ENCODE assay signal across 12 cellular contexts in genomic region chr3:58084788-58085543, GRCh38.
DNase-seq lines count a peak whose midpoint lies in the region; ATAC-seq, FAIRE-seq and TF ChIP-seq lines count a peak whose summit lies in the region.
"Had no signal": no experiment of that assay in that cellular context is flagged by ENCODE, and none has a peak within 500 bp of the region (broad histone marks: within the 10 kb centered on the region; RNA-seq: fewer than 3 reads in every experiment).

No MANE protein-coding gene starts in this region.

- H3K27ac Mint-ChIP-seq in activated CD4-positive, alpha-beta memory T cell treated with anti-CD3 and anti-CD28 coated beads, Interleukin-2, amount 10 ng/mL, durations not matched to agents 7 days and 5 days: peak overlapping the region; percentile 36
- no peak overlapping the region for H3K27ac Mint-ChIP-seq in activated CD4-positive, alpha-beta memory T cell treated with anti-CD3 and anti-CD28 coated beads for 36 hours
- H3K27ac Mint-ChIP-seq in activated naive CD8-positive, alpha-beta T cell treated with anti-CD3 and anti-CD28 coated beads, Interleukin-2, amount 10 ng/mL, durations not matched to agents 7 days and 5 days: peak overlapping the region; percentile 14

- DNase-seq in activated CD4-positive, alpha-beta memory T cell treated with anti-CD3 and anti-CD28 coated beads, Interleukin-2, amount 10 ng/mL, durations not matched to agents 7 days and 5 days: no peak
- no peak for DNase-seq in activated CD4-positive, alpha-beta memory T cell treated with anti-CD3 and anti-CD28 coated beads for 36 hours
- no peak for DNase-seq in activated naive CD8-positive, alpha-beta T cell treated with anti-CD3 and anti-CD28 coated beads, Interleukin-2, amount 10 ng/mL, durations not matched to agents 7 days and 5 days
- no peak for DNase-seq in stomach
- no peak for DNase-seq in NCI-H1048 (lab: John Stamatoyannopoulos, UW)
- DNase-seq in amygdala (lab: John Stamatoyannopoulos, UW): no peak
- DNase-seq in HTR-8/SVneo (ENCODE audit: insufficient read length, low spot score): no peak
- DNase-seq: NCI-H1694 had no signal

- no peaks in the 10 kb centered on the region for H3K9me3 Mint-ChIP-seq in activated CD4-positive, alpha-beta memory T cell treated with anti-CD3 and anti-CD28 coated beads, Interleukin-2, amount 10 ng/mL, durations not matched to agents 7 days and 5 days
- no peaks in the 10 kb centered on the region for H3K9me3 Mint-ChIP-seq in activated CD4-positive, alpha-beta memory T cell treated with anti-CD3 and anti-CD28 coated beads for 36 hours
- no peaks in the 10 kb centered on the region for H3K9me3 Mint-ChIP-seq in activated naive CD8-positive, alpha-beta T cell treated with anti-CD3 and anti-CD28 coated beads, Interleukin-2, amount 10 ng/mL, durations not matched to agents 7 days and 5 days

- POLR2A ChIA-PET in activated CD4-positive, alpha-beta memory T cell treated with anti-CD3 and anti-CD28 coated beads, Interleukin-2, amount 10 ng/mL, durations not matched to agents 7 days and 5 days (lab: Charles Lee): interaction anchor here (0.9 kb wide), 1 partner anchor 21 kb away, joined by 3 read pairs; no protein-coding TSS in a partner anchor
- POLR2A ChIA-PET in activated CD4-positive, alpha-beta memory T cell treated with anti-CD3 and anti-CD28 coated beads for 36 hours (lab: Charles Lee): no interaction called here
- POLR2A ChIA-PET in activated naive CD8-positive, alpha-beta T cell treated with anti-CD3 and anti-CD28 coated beads, Interleukin-2, amount 10 ng/mL, durations not matched to agents 7 days and 5 days (lab: Charles Lee): interaction anchor here (0.7 kb wide), 1 partner anchor 17 kb away, joined by 3 read pairs; no protein-coding TSS in a partner anchor

- TF ChIP-seq EP300 in stomach (IDR thresholded peaks at IDR 0.05): no peak

- no peaks in the 10 kb centered on the region for H3K27me3 Mint-ChIP-seq in activated CD4-positive, alpha-beta memory T cell treated with anti-CD3 and anti-CD28 coated beads, Interleukin-2, amount 10 ng/mL, durations not matched to agents 7 days and 5 days
- no peaks in the 10 kb centered on the region for H3K27me3 Mint-ChIP-seq in activated CD4-positive, alpha-beta memory T cell treated with anti-CD3 and anti-CD28 coated beads for 36 hours
- no peaks in the 10 kb centered on the region for H3K27me3 Mint-ChIP-seq in activated naive CD8-positive, alpha-beta T cell treated with anti-CD3 and anti-CD28 coated beads, Interleukin-2, amount 10 ng/mL, durations not matched to agents 7 days and 5 days

- FAIRE-seq in HTR-8/SVneo (lab: Jason Lieb, UNC): no peak
- FAIRE-seq: urothelium cell line had no signal

- no peak overlapping the region for H3K4me3 ChIP-seq in stomach
- H3K4me3 ChIP-seq: cardiac muscle cell, skin epidermis had no signal

- ATAC-seq in HG02973 (IDR thresholded peaks at IDR 0.05; ENCODE audit: unreplicated experiment): peak; percentile 72
- no peak for ATAC-seq in activated naive CD8-positive, alpha-beta T cell treated with anti-CD3 and anti-CD28 coated beads, Interleukin-2, amount 10 ng/mL, durations not matched to agents 7 days and 5 days (ENCODE audit: low read depth)

- no peaks in the 10 kb centered on the region for H3K27me3 ChIP-seq in stomach
- H3K27me3 ChIP-seq: cardiac muscle cell had no signal

- peak overlapping the region in 4 of 5 donors; percentile 2 to 59 (median 44) for H3K27ac ChIP-seq in stomach
- H3K27ac ChIP-seq: cardiac muscle cell had no signal

- CTCF ChIA-PET in activated CD4-positive, alpha-beta memory T cell treated with anti-CD3 and anti-CD28 coated beads, Interleukin-2, amount 10 ng/mL, durations not matched to agents 7 days and 5 days (lab: Charles Lee): interaction anchor here (0.6 to 1.2 kb wide), 2 partner anchors 83 to 92 kb away, joined by 3 read pairs; no protein-coding TSS in a partner anchor
- CTCF ChIA-PET in activated CD4-positive, alpha-beta memory T cell treated with anti-CD3 and anti-CD28 coated beads for 36 hours (lab: Charles Lee): no interaction called here

- peaks cover 3 to 41% (median 27%) of the 10 kb centered on the region in 4 donors for H3K36me3 ChIP-seq in stomach
- H3K36me3 ChIP-seq: cardiac muscle cell had no signal

- H3K4me1 Mint-ChIP-seq in activated CD4-positive, alpha-beta memory T cell treated with anti-CD3 and anti-CD28 coated beads, Interleukin-2, amount 10 ng/mL, durations not matched to agents 7 days and 5 days: peaks cover 26% of the 10 kb centered on the region
- H3K4me1 Mint-ChIP-seq in activated CD4-positive, alpha-beta memory T cell treated with anti-CD3 and anti-CD28 coated beads for 36 hours (ENCODE audit: low read depth): peaks cover 16% of the 10 kb centered on the region
- peaks cover 33% of the 10 kb centered on the region for H3K4me1 Mint-ChIP-seq in activated naive CD8-positive, alpha-beta T cell treated with anti-CD3 and anti-CD28 coated beads, Interleukin-2, amount 10 ng/mL, durations not matched to agents 7 days and 5 days

- 72 to 82% (median 74%) methylated on average over 5 of the region's 5 CpGs for WGBS in stomach, 5 donors

- peaks cover 18% of the 10 kb centered on the region for H3K36me3 Mint-ChIP-seq in activated CD4-positive, alpha-beta memory T cell treated with anti-CD3 and anti-CD28 coated beads, Interleukin-2, amount 10 ng/mL, durations not matched to agents 7 days and 5 days (ENCODE audit: low read depth)
- H3K36me3 Mint-ChIP-seq in activated CD4-positive, alpha-beta memory T cell treated with anti-CD3 and anti-CD28 coated beads for 36 hours: peaks cover 5% of the 10 kb centered on the region
- H3K36me3 Mint-ChIP-seq in activated naive CD8-positive, alpha-beta T cell treated with anti-CD3 and anti-CD28 coated beads, Interleukin-2, amount 10 ng/mL, durations not matched to agents 7 days and 5 days: peaks cover 6% of the 10 kb centered on the region

- intact Hi-C loops in activated CD4-positive, alpha-beta memory T cell treated with anti-CD3 and anti-CD28 coated beads for 36 hours (cut with micrococcal nuclease): no loop called here
- intact Hi-C loops in stomach (cut with DNase I; ENCODE audit: low total_unique reads): no loop called here

- no peak overlapping the region for H3K4me3 Mint-ChIP-seq in activated CD4-positive, alpha-beta memory T cell treated with anti-CD3 and anti-CD28 coated beads, Interleukin-2, amount 10 ng/mL, durations not matched to agents 7 days and 5 days
- no peak overlapping the region for H3K4me3 Mint-ChIP-seq in activated CD4-positive, alpha-beta memory T cell treated with anti-CD3 and anti-CD28 coated beads for 36 hours
- peak overlapping the region; percentile 10 for H3K4me3 Mint-ChIP-seq in activated naive CD8-positive, alpha-beta T cell treated with anti-CD3 and anti-CD28 coated beads, Interleukin-2, amount 10 ng/mL, durations not matched to agents 7 days and 5 days

- no peak for TF ChIP-seq CTCF in stomach (IDR thresholded peaks at IDR 0.05)

- no peak for TF ChIP-seq POLR2A in stomach (IDR thresholded peaks at IDR 0.05)

- no peaks in the 10 kb centered on the region for H3K9me3 ChIP-seq in stomach

- peaks cover 15 to 45% (median 27%) of the 10 kb centered on the region in 4 donors for H3K4me1 ChIP-seq in stomach
